In the genomic region with DNA sequence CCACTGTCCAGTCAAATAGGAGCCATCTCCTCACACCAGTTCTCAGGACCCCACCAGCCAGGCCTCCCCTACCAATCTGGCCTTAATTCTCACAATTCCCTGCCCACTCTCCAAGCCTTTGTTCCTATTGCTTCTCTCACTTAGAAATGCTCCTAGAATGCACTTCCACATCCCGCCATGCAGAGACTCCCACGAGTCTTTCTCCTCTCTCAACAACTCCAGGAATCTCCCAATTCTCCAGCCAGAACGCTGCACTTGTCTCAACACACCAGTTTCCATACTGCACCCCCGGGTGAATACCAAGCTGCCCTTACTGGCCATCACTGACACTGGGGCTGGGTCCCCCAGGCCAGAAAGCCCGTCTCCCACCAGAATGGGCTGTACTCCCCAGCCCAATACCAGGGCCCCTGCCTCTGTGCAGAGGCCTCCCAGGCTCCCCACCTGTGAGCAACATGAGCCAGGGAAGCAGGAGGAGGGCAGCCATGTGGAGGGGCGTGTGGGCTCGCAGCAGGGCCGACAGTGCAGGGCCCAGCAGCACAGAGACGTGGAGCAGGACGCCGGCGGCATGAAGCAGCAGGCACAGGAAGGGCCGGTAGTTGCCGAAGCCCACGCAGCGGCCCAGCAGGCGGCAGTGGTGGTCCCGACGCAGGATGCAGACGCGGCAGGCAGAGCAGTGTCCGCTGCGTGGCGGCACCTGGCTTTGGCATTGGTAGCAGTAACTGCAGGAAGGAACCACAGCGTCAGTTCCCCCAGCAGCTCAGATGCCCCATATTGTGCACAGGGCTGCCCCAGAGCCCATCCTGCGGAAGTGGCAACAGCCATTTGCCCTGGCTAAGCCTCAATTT, we compare ENCODE assay signal across 7 cellular contexts. TPM values are rescaled to one million over a fixed set of nuclear protein-coding genes. Genes with fewer than 3 reads are reported as not detected.
A peak's percentile ranks its signal among the peaks of the same experiment; 100 is the strongest.
DNase-seq lines count a peak whose midpoint lies in the region; ATAC-seq and TF ChIP-seq lines count a peak whose summit lies in the region.
"Had no signal": no experiment of that assay in that cellular context is flagged by ENCODE, and none has a peak within 500 bp of the region (broad histone marks: within the 10 kb centered on the region; RNA-seq: fewer than 3 reads in every experiment).

No MANE protein-coding gene starts in this region.

- CTCF ChIA-PET in activated CD8-positive, alpha-beta T cell treated with anti-CD3 and anti-CD28 coated beads, Interleukin-2, amount 10 ng/mL, durations not matched to agents 7 days and 5 days (lab: Charles Lee): interaction anchor here (0.6 to 2.9 kb wide), 7 partner anchors 11 to 135 kb away, joined by 3 to 20 read pairs (median 9); partner anchors contain the start of genes CCDC87, CCS, RBM4 and RBM4B

- POLR2A ChIA-PET in activated CD8-positive, alpha-beta T cell treated with anti-CD3 and anti-CD28 coated beads, Interleukin-2, amount 10 ng/mL, durations not matched to agents 7 days and 5 days (lab: Charles Lee): interaction anchor here (1.0 to 1.4 kb wide), 3 partner anchors 73 to 134 kb away, joined by 3 to 4 read pairs (median 4); no protein-coding TSS in a partner anchor

- H3K4me3 Mint-ChIP-seq in activated CD8-positive, alpha-beta T cell treated with anti-CD3 and anti-CD28 coated beads, Interleukin-2, amount 10 ng/mL, durations not matched to agents 7 days and 5 days: peak overlapping the region; percentile 63

- H3K4me1 Mint-ChIP-seq in activated CD8-positive, alpha-beta T cell treated with anti-CD3 and anti-CD28 coated beads, Interleukin-2, amount 10 ng/mL, durations not matched to agents 7 days and 5 days (ENCODE audit: low read depth): peaks cover 38% of the 10 kb centered on the region

- in situ Hi-C loops in GM18951 (cut with MboI; ENCODE audit: low sequenced_read_pairs, unreplicated experiment): no loop called here

- no peaks in the 10 kb centered on the region for H3K9me3 Mint-ChIP-seq in activated CD8-positive, alpha-beta T cell treated with anti-CD3 and anti-CD28 coated beads, Interleukin-2, amount 10 ng/mL, durations not matched to agents 7 days and 5 days (ENCODE audit: insufficient read depth)

- peaks cover 25% of the 10 kb centered on the region for H3K36me3 Mint-ChIP-seq in activated CD8-positive, alpha-beta T cell treated with anti-CD3 and anti-CD28 coated beads, Interleukin-2, amount 10 ng/mL, durations not matched to agents 7 days and 5 days (ENCODE audit: low read depth)

- H3K27ac Mint-ChIP-seq in activated CD8-positive, alpha-beta T cell treated with anti-CD3 and anti-CD28 coated beads, Interleukin-2, amount 10 ng/mL, durations not matched to agents 7 days and 5 days: peak overlapping the region; percentile 89

- peak; percentile 63 for ATAC-seq in activated CD8-positive, alpha-beta T cell treated with anti-CD3 and anti-CD28 coated beads, Interleukin-2, amount 10 ng/mL, durations not matched to agents 7 days and 5 days

- DNase-seq in activated CD8-positive, alpha-beta T cell treated with anti-CD3 and anti-CD28 coated beads, Interleukin-2, amount 10 ng/mL, durations not matched to agents 7 days and 5 days: peak; percentile 87
- DNase-seq in glomerular endothelial cell (ENCODE audit: extremely low read depth, low read depth, low spot score) (peak; percentile 47), AG20443 (ENCODE audit: low spot score) (no peak), NOMO-1 treated with DMSO at 0.1 percent for 48 hours (lab: John Stamatoyannopoulos, UW; ENCODE audit: unreplicated experiment) (no peak)
- peak; percentile 26 to 44 for DNase-seq in stimulated activated CD8-positive, alpha-beta memory T cell treated with anti-CD3 and anti-CD28 coated beads, Interleukin-7, amount 100 ng/mL, for 4 hours (ENCODE audit: low read depth in 2 of 2)

- TF ChIP-seq POLR2A in GM18951 (IDR thresholded peaks at IDR 0.05; ENCODE audit: extremely low read depth, insufficient read depth, insufficient read length): peak; percentile 28

- H3K27me3 Mint-ChIP-seq in activated CD8-positive, alpha-beta T cell treated with anti-CD3 and anti-CD28 coated beads, Interleukin-2, amount 10 ng/mL, durations not matched to agents 7 days and 5 days (ENCODE audit: low read depth): peaks cover 3% of the 10 kb centered on the region

RNA-seq across cellular contexts. Expression of gene ZDHHC24, which starts 2.4 kb away (rescaled TPM):
- total RNA-seq in activated CD8-positive, alpha-beta T cell treated with anti-CD3 and anti-CD28 coated beads, Interleukin-2, amount 10 ng/mL, durations not matched to agents 7 days and 5 days: 10 to 100 TPM; 15.5 to 15.9 TPM
- 28.4 and 43.2 TPM in 2 replicates for total RNA-seq in glomerular endothelial cell

RNA-seq across cellular contexts. Expression of gene ACTN3, which starts 3.2 kb away (rescaled TPM):
- total RNA-seq in activated CD8-positive, alpha-beta T cell treated with anti-CD3 and anti-CD28 coated beads, Interleukin-2, amount 10 ng/mL, durations not matched to agents 7 days and 5 days: not detected
- total RNA-seq in glomerular endothelial cell: not detected in 2 replicates
- total RNA-seq: SK-MEL-5 had no signal

RNA-seq across cellular contexts. Expression of gene CTSF, which starts 24.9 kb away (rescaled TPM):
- under 1 TPM; 0.70 to 0.90 TPM for total RNA-seq in activated CD8-positive, alpha-beta T cell treated with anti-CD3 and anti-CD28 coated beads, Interleukin-2, amount 10 ng/mL, durations not matched to agents 7 days and 5 days
- total RNA-seq in glomerular endothelial cell: 55.9 and 71.9 TPM in 2 replicates

RNA-seq across cellular contexts. Expression of gene BBS1, which starts 33.0 kb away (rescaled TPM):
- total RNA-seq in activated CD8-positive, alpha-beta T cell treated with anti-CD3 and anti-CD28 coated beads, Interleukin-2, amount 10 ng/mL, durations not matched to agents 7 days and 5 days: 10 to 100 TPM; 10.6 to 14.0 TPM
- total RNA-seq in glomerular endothelial cell: 42.0 and 47.0 TPM in 2 replicates

RNA-seq across cellular contexts. Expression of gene CCDC87, which starts 49.4 kb away (rescaled TPM):
- under 1 TPM; 0.55 to 0.70 TPM for total RNA-seq in activated CD8-positive, alpha-beta T cell treated with anti-CD3 and anti-CD28 coated beads, Interleukin-2, amount 10 ng/mL, durations not matched to agents 7 days and 5 days
- total RNA-seq in glomerular endothelial cell: 0.18 and 0.73 TPM in 2 replicates

Comparison
In these comparisons a context has a peak if more than half of its experiments do, and no peak if none do; other contexts are left out.
1. DNase-seq: peak in activated CD8-positive, alpha-beta T cell treated with anti-CD3 and anti-CD28 coated beads, Interleukin-2, amount 10 ng/mL, durations not matched to agents 7 days and 5 days (single experiment), glomerular endothelial cell (single experiment) and stimulated activated CD8-positive, alpha-beta memory T cell treated with anti-CD3 and anti-CD28 coated beads, Interleukin-7, amount 100 ng/mL, for 4 hours (2 of 2); none in AG20443 (single experiment) and NOMO-1 treated with DMSO at 0.1 percent for 48 hours (single experiment).
2. RNA of gene CTSF, which starts 24.9 kb away (total RNA-seq): 55.9 to 71.9 TPM in glomerular endothelial cell; 0.70 to 0.90 TPM in activated CD8-positive, alpha-beta T cell treated with anti-CD3 and anti-CD28 coated beads, Interleukin-2, amount 10 ng/mL, durations not matched to agents 7 days and 5 days; every median in the first group is over 10 times any median in the second.